In the genomic region with DNA sequence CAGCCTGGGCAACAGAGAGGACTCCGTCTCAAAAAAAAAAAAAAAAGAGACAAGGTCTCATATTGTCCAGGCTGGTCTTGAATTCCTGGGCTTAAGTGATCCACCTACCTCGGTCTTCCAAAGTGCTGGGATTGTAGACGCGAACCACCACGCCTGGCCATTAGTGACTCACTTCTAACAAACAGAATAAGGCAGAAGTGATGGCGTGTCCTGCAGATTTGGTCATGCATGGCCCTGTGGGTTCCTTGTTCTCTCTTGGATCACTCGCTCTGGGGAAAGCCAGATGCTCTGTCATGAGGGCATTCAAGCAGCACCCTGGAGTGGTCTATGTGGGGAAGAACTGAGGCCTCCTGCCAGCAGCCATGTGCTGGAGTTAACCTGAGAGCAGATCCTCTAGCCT, we compare ENCODE assay signal across 1 cellular context.
TF ChIP-seq lines count a peak whose summit lies in the region.

No MANE protein-coding gene starts in this region.

TF ChIP-seq in H1, 55 proteins besides CTCF, POLR2A, EP300 and RAD21 (continued from another document):
- TF ChIP-seq, protein P1, sequence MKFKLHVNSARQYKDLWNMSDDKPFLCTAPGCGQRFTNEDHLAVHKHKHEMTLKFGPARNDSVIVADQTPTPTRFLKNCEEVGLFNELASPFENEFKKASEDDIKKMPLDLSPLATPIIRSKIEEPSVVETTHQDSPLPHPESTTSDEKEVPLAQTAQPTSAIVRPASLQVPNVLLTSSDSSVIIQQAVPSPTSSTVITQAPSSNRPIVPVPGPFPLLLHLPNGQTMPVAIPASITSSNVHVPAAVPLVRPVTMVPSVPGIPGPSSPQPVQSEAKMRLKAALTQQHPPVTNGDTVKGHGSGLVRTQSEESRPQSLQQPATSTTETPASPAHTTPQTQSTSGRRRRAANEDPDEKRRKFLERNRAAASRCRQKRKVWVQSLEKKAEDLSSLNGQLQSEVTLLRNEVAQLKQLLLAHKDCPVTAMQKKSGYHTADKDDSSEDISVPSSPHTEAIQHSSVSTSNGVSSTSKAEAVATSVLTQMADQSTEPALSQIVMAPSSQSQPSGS (IDR thresholded peaks at IDR 0.05; ENCODE audit: low read length) = no peak
- no peak for TF ChIP-seq JUN (IDR thresholded peaks at IDR 0.05; ENCODE audit: low read depth, low read length)
- TF ChIP-seq, protein P2, sequence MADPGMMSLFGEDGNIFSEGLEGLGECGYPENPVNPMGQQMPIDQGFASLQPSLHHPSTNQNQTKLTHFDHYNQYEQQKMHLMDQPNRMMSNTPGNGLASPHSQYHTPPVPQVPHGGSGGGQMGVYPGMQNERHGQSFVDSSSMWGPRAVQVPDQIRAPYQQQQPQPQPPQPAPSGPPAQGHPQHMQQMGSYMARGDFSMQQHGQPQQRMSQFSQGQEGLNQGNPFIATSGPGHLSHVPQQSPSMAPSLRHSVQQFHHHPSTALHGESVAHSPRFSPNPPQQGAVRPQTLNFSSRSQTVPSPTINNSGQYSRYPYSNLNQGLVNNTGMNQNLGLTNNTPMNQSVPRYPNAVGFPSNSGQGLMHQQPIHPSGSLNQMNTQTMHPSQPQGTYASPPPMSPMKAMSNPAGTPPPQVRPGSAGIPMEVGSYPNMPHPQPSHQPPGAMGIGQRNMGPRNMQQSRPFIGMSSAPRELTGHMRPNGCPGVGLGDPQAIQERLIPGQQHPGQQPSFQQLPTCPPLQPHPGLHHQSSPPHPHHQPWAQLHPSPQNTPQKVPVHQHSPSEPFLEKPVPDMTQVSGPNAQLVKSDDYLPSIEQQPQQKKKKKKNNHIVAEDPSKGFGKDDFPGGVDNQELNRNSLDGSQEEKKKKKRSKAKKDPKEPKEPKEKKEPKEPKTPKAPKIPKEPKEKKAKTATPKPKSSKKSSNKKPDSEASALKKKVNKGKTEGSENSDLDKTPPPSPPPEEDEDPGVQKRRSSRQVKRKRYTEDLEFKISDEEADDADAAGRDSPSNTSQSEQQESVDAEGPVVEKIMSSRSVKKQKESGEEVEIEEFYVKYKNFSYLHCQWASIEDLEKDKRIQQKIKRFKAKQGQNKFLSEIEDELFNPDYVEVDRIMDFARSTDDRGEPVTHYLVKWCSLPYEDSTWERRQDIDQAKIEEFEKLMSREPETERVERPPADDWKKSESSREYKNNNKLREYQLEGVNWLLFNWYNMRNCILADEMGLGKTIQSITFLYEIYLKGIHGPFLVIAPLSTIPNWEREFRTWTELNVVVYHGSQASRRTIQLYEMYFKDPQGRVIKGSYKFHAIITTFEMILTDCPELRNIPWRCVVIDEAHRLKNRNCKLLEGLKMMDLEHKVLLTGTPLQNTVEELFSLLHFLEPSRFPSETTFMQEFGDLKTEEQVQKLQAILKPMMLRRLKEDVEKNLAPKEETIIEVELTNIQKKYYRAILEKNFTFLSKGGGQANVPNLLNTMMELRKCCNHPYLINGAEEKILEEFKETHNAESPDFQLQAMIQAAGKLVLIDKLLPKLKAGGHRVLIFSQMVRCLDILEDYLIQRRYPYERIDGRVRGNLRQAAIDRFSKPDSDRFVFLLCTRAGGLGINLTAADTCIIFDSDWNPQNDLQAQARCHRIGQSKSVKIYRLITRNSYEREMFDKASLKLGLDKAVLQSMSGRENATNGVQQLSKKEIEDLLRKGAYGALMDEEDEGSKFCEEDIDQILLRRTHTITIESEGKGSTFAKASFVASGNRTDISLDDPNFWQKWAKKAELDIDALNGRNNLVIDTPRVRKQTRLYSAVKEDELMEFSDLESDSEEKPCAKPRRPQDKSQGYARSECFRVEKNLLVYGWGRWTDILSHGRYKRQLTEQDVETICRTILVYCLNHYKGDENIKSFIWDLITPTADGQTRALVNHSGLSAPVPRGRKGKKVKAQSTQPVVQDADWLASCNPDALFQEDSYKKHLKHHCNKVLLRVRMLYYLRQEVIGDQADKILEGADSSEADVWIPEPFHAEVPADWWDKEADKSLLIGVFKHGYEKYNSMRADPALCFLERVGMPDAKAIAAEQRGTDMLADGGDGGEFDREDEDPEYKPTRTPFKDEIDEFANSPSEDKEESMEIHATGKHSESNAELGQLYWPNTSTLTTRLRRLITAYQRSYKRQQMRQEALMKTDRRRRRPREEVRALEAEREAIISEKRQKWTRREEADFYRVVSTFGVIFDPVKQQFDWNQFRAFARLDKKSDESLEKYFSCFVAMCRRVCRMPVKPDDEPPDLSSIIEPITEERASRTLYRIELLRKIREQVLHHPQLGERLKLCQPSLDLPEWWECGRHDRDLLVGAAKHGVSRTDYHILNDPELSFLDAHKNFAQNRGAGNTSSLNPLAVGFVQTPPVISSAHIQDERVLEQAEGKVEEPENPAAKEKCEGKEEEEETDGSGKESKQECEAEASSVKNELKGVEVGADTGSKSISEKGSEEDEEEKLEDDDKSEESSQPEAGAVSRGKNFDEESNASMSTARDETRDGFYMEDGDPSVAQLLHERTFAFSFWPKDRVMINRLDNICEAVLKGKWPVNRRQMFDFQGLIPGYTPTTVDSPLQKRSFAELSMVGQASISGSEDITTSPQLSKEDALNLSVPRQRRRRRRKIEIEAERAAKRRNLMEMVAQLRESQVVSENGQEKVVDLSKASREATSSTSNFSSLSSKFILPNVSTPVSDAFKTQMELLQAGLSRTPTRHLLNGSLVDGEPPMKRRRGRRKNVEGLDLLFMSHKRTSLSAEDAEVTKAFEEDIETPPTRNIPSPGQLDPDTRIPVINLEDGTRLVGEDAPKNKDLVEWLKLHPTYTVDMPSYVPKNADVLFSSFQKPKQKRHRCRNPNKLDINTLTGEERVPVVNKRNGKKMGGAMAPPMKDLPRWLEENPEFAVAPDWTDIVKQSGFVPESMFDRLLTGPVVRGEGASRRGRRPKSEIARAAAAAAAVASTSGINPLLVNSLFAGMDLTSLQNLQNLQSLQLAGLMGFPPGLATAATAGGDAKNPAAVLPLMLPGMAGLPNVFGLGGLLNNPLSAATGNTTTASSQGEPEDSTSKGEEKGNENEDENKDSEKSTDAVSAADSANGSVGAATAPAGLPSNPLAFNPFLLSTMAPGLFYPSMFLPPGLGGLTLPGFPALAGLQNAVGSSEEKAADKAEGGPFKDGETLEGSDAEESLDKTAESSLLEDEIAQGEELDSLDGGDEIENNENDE (IDR thresholded peaks at IDR 0.05; ENCODE audit: insufficient replicate concordance, low read length) = no peak
- no peak for TF ChIP-seq SP2 (IDR thresholded peaks at IDR 0.05; ENCODE audit: low read length)
- TF ChIP-seq RXRA (IDR thresholded peaks at IDR 0.05; ENCODE audit: insufficient read depth, low read depth, low read length) = no peak
- no peak for TF ChIP-seq SUZ12 (IDR thresholded peaks at IDR 0.05; ENCODE audit: low read length)
- no peak for TF ChIP-seq CEBPB (IDR thresholded peaks at IDR 0.05; ENCODE audit: low read depth, low read length)
- no peak for TF ChIP-seq TBP (IDR thresholded peaks at IDR 0.05; ENCODE audit: low read depth, low read length)
- no peak for TF ChIP-seq TCF12 (IDR thresholded peaks at IDR 0.05; ENCODE audit: low read depth, low read length)
